Comparison of ENCODE assay signal across 28 cellular contexts in genomic region chr17:82439829-82440365, GRCh38. TPM values are rescaled to one million over a fixed set of nuclear protein-coding genes. Genes with fewer than 3 reads are reported as not detected.
DNase-seq lines count a peak whose midpoint lies in the region; ATAC-seq, FAIRE-seq and TF ChIP-seq lines count a peak whose summit lies in the region.
"Had no signal": no experiment of that assay in that cellular context is flagged by ENCODE, and none has a peak within 500 bp of the region (broad histone marks: within the 10 kb centered on the region; RNA-seq: fewer than 3 reads in every experiment).

No MANE protein-coding gene starts in this region.

- CTCF ChIA-PET in activated B cell treated with CpG ODN at 0.5 μM for 24 hours (lab: Charles Lee) (no interaction called here), HepG2 (lab: Yijun Ruan, JAX; ENCODE audit: low intra/inter-chr PET ratio, low total read pairs) (no interaction called here)

- no peak overlapping the region for H3K4me3 Mint-ChIP-seq in activated B cell treated with CpG ODN at 0.5 μM for 24 hours
- H3K4me3 Mint-ChIP-seq: T-cell had no signal

- H3K4me3 ChIP-seq in right cardiac atrium (ENCODE audit: low read length) (no peak overlapping the region), HepG2 (replicated peaks in 1 of 3; ENCODE audit: insufficient read depth in 1 of 3, low read depth in 2 of 3, low read length in 3 of 3) (no peak overlapping the region), suprapubic skin (no peak overlapping the region)
- H3K4me3 ChIP-seq: smooth muscle cell, stomach had no signal

- H2AFZ ChIP-seq in HepG2 (ENCODE audit: low read length) = no peak overlapping the region

- peak overlapping the region; percentile 85 for H3K27ac Mint-ChIP-seq in activated B cell treated with CpG ODN at 0.5 μM for 24 hours
- H3K27ac Mint-ChIP-seq: T-cell had no signal

- peaks cover 48% of the 10 kb centered on the region for H3K4me1 Mint-ChIP-seq in activated B cell treated with CpG ODN at 0.5 μM for 24 hours

- H3K4me1 ChIP-seq in right cardiac atrium (ENCODE audit: control insufficient read depth, insufficient read depth, low read length) (no peaks in the 10 kb centered on the region), HepG2 (ENCODE audit: insufficient read depth, low read length) (no peaks in the 10 kb centered on the region), suprapubic skin (peaks cover 8% of the 10 kb centered on the region)

- no peak overlapping the region for H3K27ac ChIP-seq in right cardiac atrium (ENCODE audit: low read length)
- H3K27ac ChIP-seq in HepG2 (ENCODE audit: extremely low read length, insufficient read depth, low read length) = no peak overlapping the region
- peak overlapping the region; percentile 44 for H3K27ac ChIP-seq in suprapubic skin

- H4K20me1 ChIP-seq in HepG2 (ENCODE audit: insufficient read depth, low read length) = no peaks in the 10 kb centered on the region

- FAIRE-seq in HepG2 (lab: Jason Lieb, UNC) = no peak
- FAIRE-seq: A204.1, astrocyte, frontal cortex, islet of Langerhans, TTC549 had no signal

- H3K36me3 ChIP-seq in HepG2 (replicated peaks in 1 of 2; ENCODE audit: control insufficient read depth in 1 of 2, insufficient read depth in 2 of 2, low read length in 2 of 2) = peaks cover 11 to 15% of the 10 kb centered on the region in 2 experiments
- peaks cover 66% of the 10 kb centered on the region for H3K36me3 ChIP-seq in suprapubic skin

- no peak for TF ChIP-seq RAD21 in HepG2 (CRISPR knock-in tag; IDR thresholded peaks at IDR 0.05)

- no peak overlapping the region for H3K9ac ChIP-seq in HepG2 (ENCODE audit: insufficient read depth, low read depth, low read length)

- intact Hi-C loops in right cardiac atrium (cut with DNase I) = no loop called here
- intact Hi-C loops in Right ventricle myocardium superior (cut with DNase I) = no loop called here
- intact Hi-C loops in activated B cell treated with CpG ODN at 0.5 μM for 24 hours (cut with micrococcal nuclease) = loop anchor here (1.0 kb wide), 1 partner anchor 9 kb away; no protein-coding TSS in a partner anchor
- intact Hi-C loops in HepG2 (cut with micrococcal nuclease; ENCODE audit: unreplicated experiment) = no loop called here

- no peaks in the 10 kb centered on the region for H3K27me3 Mint-ChIP-seq in activated B cell treated with CpG ODN at 0.5 μM for 24 hours
- H3K27me3 Mint-ChIP-seq: T-cell had no signal

- DNase-seq in right cardiac atrium = peak in 2 of 3 donors; percentile 58 to 66
- DNase-seq in Right ventricle myocardium superior = no peak
- DNase-seq in activated B cell treated with CpG ODN at 0.5 μM for 24 hours = no peak
- DNase-seq in HepG2 (ENCODE audit: low spot score) = no peak
- DNase-seq in suprapubic skin (ENCODE audit: low spot score in 2 of 2) = peak in 1 of 2 donors; percentile 61
- no peak for DNase-seq in Kasumi-1 (lab: John Stamatoyannopoulos, UW)
- DNase-seq in effector CD4-positive, alpha-beta T cell = no peak
- DNase-seq: activated naive CD4-positive, alpha-beta T cell treated with anti-CD3 and anti-CD28 coated beads, Interleukin-2, amount 50 U/mL, for 16 hours; cerebellar nuclear complex; effector CD8-positive, alpha-beta T cell; NCI-H1092; NCI-H2029; NCI-H226; NCI-H82; PC-3; SIG-M5; stimulated activated CD4-positive, alpha-beta T cell treated with anti-CD3 and anti-CD28 coated beads, Interleukin-4, amount 100 ng/mL, for 24 hours; T-cell had no signal

- POLR2A ChIA-PET in activated B cell treated with CpG ODN at 0.5 μM for 24 hours (lab: Charles Lee) (interaction anchor here (0.6 to 10.6 kb wide), 2 partner anchors 9 to 173 kb away, joined by 11 to 130 read pairs; partner anchors contain the start of gene CYBC1), HepG2 (lab: Yijun Ruan, JAX) (no interaction called here)

- 92% methylated on average over 34 of the region's 34 CpGs for WGBS in right cardiac atrium
- WGBS in HepG2 (ENCODE audit: low lambda C conversion rate) = 96% methylated on average over 26 of the region's 34 CpGs
- WGBS in suprapubic skin = 95% methylated on average over 21 of the region's 34 CpGs

- H3K79me2 ChIP-seq in HepG2 (ENCODE audit: insufficient read depth, low read length) = no peaks in the 10 kb centered on the region

- no peak for ATAC-seq in right cardiac atrium
- no peak for ATAC-seq in Right ventricle myocardium superior (ENCODE audit: poor library complexity)
- no peak for ATAC-seq in activated B cell treated with CpG ODN at 0.5 μM for 24 hours (ENCODE audit: low read depth)
- ATAC-seq in HepG2 = no peak
- ATAC-seq in HG03108 (IDR thresholded peaks at IDR 0.05; ENCODE audit: unreplicated experiment) = no peak
- ATAC-seq: esophagus mucosa, PC-3, T-cell had no signal

- H3K9me3 Mint-ChIP-seq in activated B cell treated with CpG ODN at 0.5 μM for 24 hours = no peaks in the 10 kb centered on the region
- H3K9me3 Mint-ChIP-seq: T-cell had no signal

- H3K27me3 ChIP-seq in right cardiac atrium (ENCODE audit: control insufficient read depth, insufficient read depth) = no peaks in the 10 kb centered on the region
- H3K27me3 ChIP-seq in HepG2 (ENCODE audit: control insufficient read depth in 1 of 2, insufficient read depth in 2 of 2, low read length in 2 of 2) = no peaks in the 10 kb centered on the region
- no peaks in the 10 kb centered on the region for H3K27me3 ChIP-seq in suprapubic skin
- H3K27me3 ChIP-seq: stomach, upper lobe of left lung had no signal

- no peak overlapping the region for H3K4me2 ChIP-seq in HepG2 (ENCODE audit: low read depth, low read length)
- H3K4me2 ChIP-seq: smooth muscle cell had no signal

- TF ChIP-seq EP300 in HepG2 (IDR thresholded peaks at IDR 0.05; ENCODE audit: low read depth in 2 of 2, low read length in 2 of 2) = no peak
- TF ChIP-seq EP300 in HepG2 (CRISPR knock-in tag; IDR thresholded peaks at IDR 0.05; ENCODE audit: borderline replicate concordance) = no peak
- TF ChIP-seq EP300 in suprapubic skin (IDR thresholded peaks at IDR 0.05) = no peak

- peaks cover 42% of the 10 kb centered on the region for H3K36me3 Mint-ChIP-seq in activated B cell treated with CpG ODN at 0.5 μM for 24 hours (ENCODE audit: low read depth)
- H3K36me3 Mint-ChIP-seq: T-cell had no signal

- TF ChIP-seq CTCF in activated B cell treated with CpG ODN at 0.5 μM for 24 hours (IDR thresholded peaks at IDR 0.05) (no peak), HepG2 (CRISPR knock-in tag; IDR thresholded peaks at IDR 0.05) (no peak), suprapubic skin (IDR thresholded peaks at IDR 0.05) (no peak)

- in situ Hi-C loops in HepG2 (cut with HindIII; ENCODE audit: extremely low pct_ligation_motif_present, low pct_unique_long_range_greater_than_20kb) = no loop called here

- H3K9me3 ChIP-seq in right cardiac atrium (ENCODE audit: control insufficient read depth, low read length) = no peaks in the 10 kb centered on the region
- H3K9me3 ChIP-seq in HepG2 (ENCODE audit: low read length) = no peaks in the 10 kb centered on the region
- H3K9me3 ChIP-seq in suprapubic skin = no peaks in the 10 kb centered on the region
- H3K9me3 ChIP-seq: stomach, upper lobe of left lung had no signal

- no TSS peak for BruUV-seq in HepG2 (replicated peaks; lab: Mats Ljungman, UMichigan)

- no peak for TF ChIP-seq POLR2A in HepG2 (IDR thresholded peaks at IDR 0.05; ENCODE audit: insufficient read depth in 1 of 2, low read depth in 2 of 2, low read length in 2 of 2)
- TF ChIP-seq POLR2A in suprapubic skin (IDR thresholded peaks at IDR 0.05) = no peak

RNA-seq across cellular contexts. Expression of gene CYBC1, which starts 10.7 kb away (rescaled TPM):
- total RNA-seq in right cardiac atrium (10 to 100 TPM; 31.0 to 34.7 (median 33.5) TPM), Right ventricle myocardium superior (26.6 TPM), activated B cell treated with CpG ODN at 0.5 μM for 24 hours (405 and 501 TPM in 2 replicates), HepG2 (2016; rRNA removed; fragmentation: Illumina TruSeq; extraction: Trizol) (27.1 and 43.4 TPM in 2 replicates), suprapubic skin (10 to 100 TPM; 36.4 to 53.1 (median 45.6) TPM)
- polyA plus RNA-seq in right cardiac atrium (20.8 TPM), HepG2 (2011; rRNA removed) (44.1 and 56.8 TPM in 2 replicates)
- total RNA-seq in HepG2 (2016; cell fraction: cytosol; rRNA removed; fragmentation: Illumina TruSeq; extraction: Trizol; ENCODE audit: low read depth) = 72.9 and 78.4 TPM in 2 replicates
- total RNA-seq in HepG2 (2016; cell fraction: insoluble cytoplasmic fraction; rRNA removed; fragmentation: Illumina TruSeq; extraction: Trizol) = 23.7 and 43.2 TPM in 2 replicates
- total RNA-seq in HepG2 (2016; cell fraction: membrane; rRNA removed; fragmentation: Illumina TruSeq; extraction: Trizol) = 74.7 and 83.2 TPM in 2 replicates
- 38.5 and 40.4 TPM in 2 replicates for total RNA-seq in HepG2 (2016; cell fraction: nucleus; rRNA removed; fragmentation: Illumina TruSeq; extraction: Trizol)
- polyA plus RNA-seq in HepG2 (2011; cell fraction: cytosol; rRNA removed) = 43.1 and 61.0 TPM in 2 replicates
- 170 and 187 TPM in 2 replicates for polyA plus RNA-seq in HepG2 (2011; cell fraction: nucleus; rRNA removed)
- polyA plus RNA-seq in HepG2 (2012) = 22.9 and 33.5 TPM in 2 replicates
- polyA plus RNA-seq in HepG2 (2016; cell fraction: cytosol; fragmentation: Illumina TruSeq; extraction: Trizol; ENCODE audit: low read depth) = 7.9 and 8.6 TPM in 2 replicates
- polyA plus RNA-seq in HepG2 (2016; cell fraction: insoluble cytoplasmic fraction; fragmentation: Illumina TruSeq; extraction: Trizol; ENCODE audit: low read depth) = 17.6 and 23.7 TPM in 2 replicates
- polyA plus RNA-seq in HepG2 (2016; cell fraction: membrane; fragmentation: Illumina TruSeq; extraction: Trizol; ENCODE audit: low read depth) = 13.1 and 13.7 TPM in 2 replicates
- 99.7 and 100 TPM in 2 replicates for polyA plus RNA-seq in HepG2 (2016; cell fraction: nucleus; fragmentation: Illumina TruSeq; extraction: Trizol; ENCODE audit: insufficient read depth, low read depth)
- polyA minus RNA-seq in HepG2 (2011; rRNA and poly(A)+ RNA removed; ENCODE audit: low replicate concordance) = 44.8 and 70.0 TPM in 2 replicates
- 34.6 and 36.4 TPM in 2 replicates for polyA minus RNA-seq in HepG2 (2011; cell fraction: cytosol; rRNA and poly(A)+ RNA removed)
- polyA minus RNA-seq in HepG2 (2011; cell fraction: nucleus; rRNA and poly(A)+ RNA removed) = 46.0 and 49.1 TPM in 2 replicates

RNA-seq across cellular contexts. Expression of gene NARF, which starts 18.6 kb away (rescaled TPM):
- 10 to 100 TPM; 67.4 to 99.6 (median 77.1) TPM for total RNA-seq in right cardiac atrium
- polyA plus RNA-seq in right cardiac atrium = 79.1 TPM
- 73.4 TPM for total RNA-seq in Right ventricle myocardium superior
- 77.8 and 81.9 TPM in 2 replicates for total RNA-seq in activated B cell treated with CpG ODN at 0.5 μM for 24 hours
- total RNA-seq in HepG2 (2016; rRNA removed; fragmentation: Illumina TruSeq; extraction: Trizol) = 61.1 and 69.8 TPM in 2 replicates
- 34.2 and 37.8 TPM in 2 replicates for total RNA-seq in HepG2 (2016; cell fraction: cytosol; rRNA removed; fragmentation: Illumina TruSeq; extraction: Trizol; ENCODE audit: low read depth)
- total RNA-seq in HepG2 (2016; cell fraction: insoluble cytoplasmic fraction; rRNA removed; fragmentation: Illumina TruSeq; extraction: Trizol) = 63.6 and 70.0 TPM in 2 replicates
- total RNA-seq in HepG2 (2016; cell fraction: membrane; rRNA removed; fragmentation: Illumina TruSeq; extraction: Trizol) = 62.0 and 64.0 TPM in 2 replicates
- total RNA-seq in HepG2 (2016; cell fraction: nucleus; rRNA removed; fragmentation: Illumina TruSeq; extraction: Trizol) = 32.3 and 41.4 TPM in 2 replicates
- polyA plus RNA-seq in HepG2 (2011; rRNA removed) = 137 and 144 TPM in 2 replicates
- 155 and 177 TPM in 2 replicates for polyA plus RNA-seq in HepG2 (2011; cell fraction: cytosol; rRNA removed)
- 165 and 174 TPM in 2 replicates for polyA plus RNA-seq in HepG2 (2011; cell fraction: nucleus; rRNA removed)
- polyA plus RNA-seq in HepG2 (2012) = 79.6 and 111 TPM in 2 replicates
- polyA plus RNA-seq in HepG2 (2016; cell fraction: cytosol; fragmentation: Illumina TruSeq; extraction: Trizol; ENCODE audit: low read depth) = 46.7 and 48.3 TPM in 2 replicates
- polyA plus RNA-seq in HepG2 (2016; cell fraction: insoluble cytoplasmic fraction; fragmentation: Illumina TruSeq; extraction: Trizol; ENCODE audit: low read depth) = 78.0 and 81.9 TPM in 2 replicates
- 47.5 and 59.5 TPM in 2 replicates for polyA plus RNA-seq in HepG2 (2016; cell fraction: membrane; fragmentation: Illumina TruSeq; extraction: Trizol; ENCODE audit: low read depth)
- 89.0 and 97.4 TPM in 2 replicates for polyA plus RNA-seq in HepG2 (2016; cell fraction: nucleus; fragmentation: Illumina TruSeq; extraction: Trizol; ENCODE audit: insufficient read depth, low read depth)
- 42.5 and 59.2 TPM in 2 replicates for polyA minus RNA-seq in HepG2 (2011; rRNA and poly(A)+ RNA removed; ENCODE audit: low replicate concordance)
- polyA minus RNA-seq in HepG2 (2011; cell fraction: cytosol; rRNA and poly(A)+ RNA removed) = 31.3 and 38.9 TPM in 2 replicates
- polyA minus RNA-seq in HepG2 (2011; cell fraction: nucleus; rRNA and poly(A)+ RNA removed) = 31.5 and 44.4 TPM in 2 replicates
- 100 to 1,000 TPM in 1 of 4 donors, 10 to 100 TPM in 3; 37.6 to 105 (median 44.7) TPM for total RNA-seq in suprapubic skin

RNA-seq across cellular contexts. Expression of gene OGFOD3, which starts 21.5 kb away (rescaled TPM):
- total RNA-seq in right cardiac atrium (10 to 100 TPM; 27.9 to 34.0 (median 30.5) TPM), Right ventricle myocardium superior (29.9 TPM), activated B cell treated with CpG ODN at 0.5 μM for 24 hours (29.5 and 35.0 TPM in 2 replicates), HepG2 (2016; rRNA removed; fragmentation: Illumina TruSeq; extraction: Trizol) (19.3 and 42.1 TPM in 2 replicates), suprapubic skin (10 to 100 TPM; 13.0 to 33.5 (median 20.0) TPM)
- polyA plus RNA-seq in right cardiac atrium (28.9 TPM), HepG2 (2011; rRNA removed) (40.0 and 48.0 TPM in 2 replicates)
- total RNA-seq in HepG2 (2016; cell fraction: cytosol; rRNA removed; fragmentation: Illumina TruSeq; extraction: Trizol; ENCODE audit: low read depth) = 44.1 and 48.5 TPM in 2 replicates
- 18.4 and 43.0 TPM in 2 replicates for total RNA-seq in HepG2 (2016; cell fraction: insoluble cytoplasmic fraction; rRNA removed; fragmentation: Illumina TruSeq; extraction: Trizol)
- total RNA-seq in HepG2 (2016; cell fraction: membrane; rRNA removed; fragmentation: Illumina TruSeq; extraction: Trizol) = 47.3 and 50.8 TPM in 2 replicates
- total RNA-seq in HepG2 (2016; cell fraction: nucleus; rRNA removed; fragmentation: Illumina TruSeq; extraction: Trizol) = 29.1 and 32.9 TPM in 2 replicates
- 45.1 and 55.2 TPM in 2 replicates for polyA plus RNA-seq in HepG2 (2011; cell fraction: cytosol; rRNA removed)
- polyA plus RNA-seq in HepG2 (2011; cell fraction: nucleus; rRNA removed) = 42.8 and 53.8 TPM in 2 replicates
- 30.1 and 30.6 TPM in 2 replicates for polyA plus RNA-seq in HepG2 (2012)
- 22.8 and 30.9 TPM in 2 replicates for polyA plus RNA-seq in HepG2 (2016; cell fraction: cytosol; fragmentation: Illumina TruSeq; extraction: Trizol; ENCODE audit: low read depth)
- 20.3 and 20.6 TPM in 2 replicates for polyA plus RNA-seq in HepG2 (2016; cell fraction: insoluble cytoplasmic fraction; fragmentation: Illumina TruSeq; extraction: Trizol; ENCODE audit: low read depth)
- 24.3 and 28.8 TPM in 2 replicates for polyA plus RNA-seq in HepG2 (2016; cell fraction: membrane; fragmentation: Illumina TruSeq; extraction: Trizol; ENCODE audit: low read depth)
- polyA plus RNA-seq in HepG2 (2016; cell fraction: nucleus; fragmentation: Illumina TruSeq; extraction: Trizol; ENCODE audit: insufficient read depth, low read depth) = 57.8 and 59.9 TPM in 2 replicates
- 17.2 and 64.0 TPM in 2 replicates for polyA minus RNA-seq in HepG2 (2011; rRNA and poly(A)+ RNA removed; ENCODE audit: low replicate concordance)
- polyA minus RNA-seq in HepG2 (2011; cell fraction: cytosol; rRNA and poly(A)+ RNA removed) = 31.0 and 31.1 TPM in 2 replicates
- polyA minus RNA-seq in HepG2 (2011; cell fraction: nucleus; rRNA and poly(A)+ RNA removed) = 16.2 and 18.9 TPM in 2 replicates

RNA-seq across cellular contexts. Expression of gene HEXD, which starts 21.8 kb away (rescaled TPM):
- total RNA-seq in right cardiac atrium (10 to 100 TPM; 13.6 to 24.4 (median 18.7) TPM), Right ventricle myocardium superior (14.8 TPM), activated B cell treated with CpG ODN at 0.5 μM for 24 hours (69.5 and 88.8 TPM in 2 replicates), HepG2 (2016; rRNA removed; fragmentation: Illumina TruSeq; extraction: Trizol) (12.4 and 22.3 TPM in 2 replicates), suprapubic skin (10 to 100 TPM; 28.1 to 84.6 (median 33.4) TPM)
- polyA plus RNA-seq in right cardiac atrium (22.5 TPM), HepG2 (2011; rRNA removed) (41.8 and 63.2 TPM in 2 replicates)
- total RNA-seq in HepG2 (2016; cell fraction: cytosol; rRNA removed; fragmentation: Illumina TruSeq; extraction: Trizol; ENCODE audit: low read depth) = 6.5 and 7.4 TPM in 2 replicates
- 9.5 and 21.5 TPM in 2 replicates for total RNA-seq in HepG2 (2016; cell fraction: insoluble cytoplasmic fraction; rRNA removed; fragmentation: Illumina TruSeq; extraction: Trizol)
- 8.1 and 9.0 TPM in 2 replicates for total RNA-seq in HepG2 (2016; cell fraction: membrane; rRNA removed; fragmentation: Illumina TruSeq; extraction: Trizol)
- total RNA-seq in HepG2 (2016; cell fraction: nucleus; rRNA removed; fragmentation: Illumina TruSeq; extraction: Trizol) = 22.1 and 27.5 TPM in 2 replicates
- 20.9 and 28.4 TPM in 2 replicates for polyA plus RNA-seq in HepG2 (2011; cell fraction: cytosol; rRNA removed)
- 726 and 860 TPM in 2 replicates for polyA plus RNA-seq in HepG2 (2011; cell fraction: nucleus; rRNA removed)
- polyA plus RNA-seq in HepG2 (2012) = 33.2 and 40.0 TPM in 2 replicates
- 5.4 and 7.5 TPM in 2 replicates for polyA plus RNA-seq in HepG2 (2016; cell fraction: cytosol; fragmentation: Illumina TruSeq; extraction: Trizol; ENCODE audit: low read depth)
- polyA plus RNA-seq in HepG2 (2016; cell fraction: insoluble cytoplasmic fraction; fragmentation: Illumina TruSeq; extraction: Trizol; ENCODE audit: low read depth) = 16.9 and 19.6 TPM in 2 replicates
- polyA plus RNA-seq in HepG2 (2016; cell fraction: membrane; fragmentation: Illumina TruSeq; extraction: Trizol; ENCODE audit: low read depth) = 6.9 and 9.6 TPM in 2 replicates
- 83.7 and 89.3 TPM in 2 replicates for polyA plus RNA-seq in HepG2 (2016; cell fraction: nucleus; fragmentation: Illumina TruSeq; extraction: Trizol; ENCODE audit: insufficient read depth, low read depth)
- 14.8 and 25.5 TPM in 2 replicates for polyA minus RNA-seq in HepG2 (2011; rRNA and poly(A)+ RNA removed; ENCODE audit: low replicate concordance)
- 12.8 and 13.5 TPM in 2 replicates for polyA minus RNA-seq in HepG2 (2011; cell fraction: cytosol; rRNA and poly(A)+ RNA removed)
- 52.1 and 55.8 TPM in 2 replicates for polyA minus RNA-seq in HepG2 (2011; cell fraction: nucleus; rRNA and poly(A)+ RNA removed)

Comparison
In these comparisons a context has a peak if more than half of its experiments do, and no peak if none do; other contexts are left out.
1. DNase-seq: peak in right cardiac atrium (2 of 3); none in Right ventricle myocardium superior (single experiment), activated B cell treated with CpG ODN at 0.5 μM for 24 hours (single experiment), HepG2 (single experiment), Kasumi-1 (0 of 2) and effector CD4-positive, alpha-beta T cell (single experiment).